In the genomic region with DNA sequence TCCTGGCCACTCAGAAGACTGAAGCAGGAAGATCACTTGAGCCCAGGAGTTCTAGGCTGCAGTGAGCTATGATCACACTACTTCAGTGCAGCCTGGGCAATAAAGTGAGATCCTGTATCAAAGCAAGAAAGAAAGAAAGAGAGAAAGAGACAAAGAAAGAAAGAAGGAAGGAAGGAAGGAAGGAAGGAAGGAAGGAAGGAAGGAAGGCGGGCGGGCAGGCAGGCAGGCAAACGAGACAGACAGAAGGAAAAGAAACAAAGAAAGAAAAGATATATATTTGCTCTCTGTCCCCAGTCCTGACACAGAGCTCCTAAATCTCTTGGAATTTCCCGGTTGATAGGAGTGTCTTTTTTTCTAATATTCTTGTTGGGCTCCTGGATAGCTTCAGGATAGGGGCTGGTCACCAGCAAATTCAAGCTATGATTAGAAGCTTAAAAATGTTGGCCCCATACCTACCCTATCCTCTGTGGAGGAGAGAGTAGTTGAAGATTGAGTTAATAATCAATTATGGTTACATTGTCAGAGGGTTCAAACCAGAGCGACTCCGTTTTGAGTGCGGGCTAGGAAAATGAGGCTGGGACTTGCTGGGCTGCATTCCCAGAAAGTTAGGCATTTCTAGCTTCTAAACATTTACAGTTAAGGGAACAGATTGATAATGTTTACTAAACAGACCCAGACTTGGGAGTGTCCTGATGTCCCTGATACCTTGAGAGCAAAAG, we compare ENCODE assay signal across 16 cellular contexts.
"Had no signal": no experiment of that assay in that cellular context is flagged by ENCODE, and none has a peak within 500 bp of the region (broad histone marks: within the 10 kb centered on the region; RNA-seq: fewer than 3 reads in every experiment).

No MANE protein-coding gene starts in this region.

- H3K36me3 ChIP-seq: adrenal gland, brain microvascular endothelial cell had no signal

- H3K27ac ChIP-seq: adrenal gland, brain microvascular endothelial cell had no signal

- FAIRE-seq: TTC549 had no signal

- H3K27me3 Mint-ChIP-seq: activated CD4-positive, alpha-beta T cell treated with anti-CD3 and anti-CD28 coated beads, Interleukin-2, amount 10 ng/mL, durations not matched to agents 7 days and 5 days; natural killer cell treated with Interleukin-12 subunit alpha and Interleukin-12 subunit beta and Interleukin-15 and Interleukin-18, amount 100 ng/mL, for 72 hours had no signal

- H3K4me3 ChIP-seq: adrenal gland had no signal

- H3K4me3 Mint-ChIP-seq: activated B cell treated with CpG ODN at 0.5 μM for 24 hours; activated CD4-positive, alpha-beta T cell treated with anti-CD3 and anti-CD28 coated beads, Interleukin-2, amount 10 ng/mL, durations not matched to agents 7 days and 5 days; endodermal cell; natural killer cell treated with Interleukin-12 subunit alpha and Interleukin-12 subunit beta and Interleukin-15 and Interleukin-18, amount 100 ng/mL, for 72 hours had no signal

- DNase-seq: activated B cell treated with CpG ODN at 0.5 μM for 24 hours; activated CD4-positive, alpha-beta T cell treated with anti-CD3 and anti-CD28 coated beads, Interleukin-2, amount 10 ng/mL, durations not matched to agents 7 days and 5 days; activated CD8-positive, alpha-beta memory T cell treated with anti-CD3 and anti-CD28 coated beads for 24 hours; activated naive CD4-positive, alpha-beta T cell treated with anti-CD3 and anti-CD28 coated beads, Interleukin-2, amount 50 U/mL, for 16 hours; adrenal gland; brain microvascular endothelial cell; dermis blood vessel endothelial cell; endodermal cell; left colon; mammary epithelial cell; stimulated activated CD4-positive, alpha-beta T cell treated with anti-CD3 and anti-CD28 coated beads, Interleukin-4, amount 100 ng/mL, for 1 hour; stimulated activated CD8-positive, alpha-beta memory T cell treated with anti-CD3 and anti-CD28 coated beads, Interleukin-4, amount 100 ng/mL, for 48 hours; stimulated activated naive CD8-positive, alpha-beta T cell treated with anti-CD3 and anti-CD28 coated beads, Interleukin-15, Interleukin-2, amounts not matched to agents 100 U/mL and 50 U/mL, for 24 hours; T-helper 2 cell had no signal

- H3K36me3 Mint-ChIP-seq: natural killer cell treated with Interleukin-12 subunit alpha and Interleukin-12 subunit beta and Interleukin-15 and Interleukin-18, amount 100 ng/mL, for 72 hours had no signal

- H3K27me3 ChIP-seq: adrenal gland, brain microvascular endothelial cell had no signal

- H3K9me3 ChIP-seq: adrenal gland had no signal

- H3K27ac Mint-ChIP-seq: activated B cell treated with CpG ODN at 0.5 μM for 24 hours; activated CD4-positive, alpha-beta T cell treated with anti-CD3 and anti-CD28 coated beads, Interleukin-2, amount 10 ng/mL, durations not matched to agents 7 days and 5 days; endodermal cell; natural killer cell treated with Interleukin-12 subunit alpha and Interleukin-12 subunit beta and Interleukin-15 and Interleukin-18, amount 100 ng/mL, for 72 hours had no signal

- H3K9me3 Mint-ChIP-seq: activated B cell treated with CpG ODN at 0.5 μM for 24 hours; activated CD4-positive, alpha-beta T cell treated with anti-CD3 and anti-CD28 coated beads, Interleukin-2, amount 10 ng/mL, durations not matched to agents 7 days and 5 days; endodermal cell; natural killer cell treated with Interleukin-12 subunit alpha and Interleukin-12 subunit beta and Interleukin-15 and Interleukin-18, amount 100 ng/mL, for 72 hours had no signal
